22 cellular contexts compared by ENCODE assay signal in the genomic region with DNA sequence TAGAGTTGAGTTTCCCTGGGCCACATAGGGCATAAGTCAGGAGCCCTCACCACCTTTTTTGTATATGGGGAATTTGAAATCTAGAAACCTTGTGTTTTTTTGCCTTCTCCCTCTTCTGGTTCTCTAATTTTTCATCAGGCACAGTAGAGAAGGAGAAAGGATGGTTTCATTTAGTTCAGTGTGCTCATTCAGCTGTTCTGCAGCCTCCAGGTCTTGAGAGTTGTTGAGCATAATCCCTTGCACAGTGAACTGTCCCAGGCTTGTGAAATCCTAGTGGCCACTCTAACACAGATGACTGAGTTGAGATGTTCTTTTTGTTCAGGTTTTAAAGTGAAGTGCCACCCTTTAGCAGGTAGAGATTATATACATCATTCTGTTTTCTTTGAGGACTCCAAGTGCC.
DNase-seq lines count a peak whose midpoint lies in the region; ATAC-seq and TF ChIP-seq lines count a peak whose summit lies in the region.
"Had no signal": no experiment of that assay in that cellular context is flagged by ENCODE, and none has a peak within 500 bp of the region (broad histone marks: within the 10 kb centered on the region; RNA-seq: fewer than 3 reads in every experiment).

No MANE protein-coding gene starts in this region.

- H3K4me3 ChIP-seq in thyroid gland (replicated peaks in 1 of 3) = no peak overlapping the region
- H3K4me3 ChIP-seq: gastrocnemius medialis, GM23338, SK-N-MC, upper lobe of left lung had no signal

- peak; percentile 59 for ATAC-seq in HG02938 (IDR thresholded peaks at IDR 0.05; ENCODE audit: unreplicated experiment)
- ATAC-seq in Right ventricle myocardium inferior = no peak
- no peak for ATAC-seq in HG03039 (IDR thresholded peaks at IDR 0.05; ENCODE audit: unreplicated experiment)
- ATAC-seq: esophagus mucosa, gastrocnemius medialis, GM23338, Panc1 had no signal

- no peak overlapping the region for H3K27ac ChIP-seq in thyroid gland
- H3K27ac ChIP-seq: gastrocnemius medialis, parathyroid adenoma, SK-N-MC, upper lobe of left lung had no signal

- H3K27me3 ChIP-seq in thyroid gland = no peaks in the 10 kb centered on the region
- H3K27me3 ChIP-seq: gastrocnemius medialis, upper lobe of left lung had no signal

- no peak for TF ChIP-seq POLR2A in thyroid gland (IDR thresholded peaks at IDR 0.05)

- H3K9me3 ChIP-seq in thyroid gland = no peaks in the 10 kb centered on the region
- H3K9me3 ChIP-seq: gastrocnemius medialis, upper lobe of left lung had no signal

- H3K36me3 ChIP-seq in thyroid gland = no peaks in the 10 kb centered on the region
- H3K36me3 ChIP-seq: gastrocnemius medialis, upper lobe of left lung had no signal

- intact Hi-C loops in thyroid gland (cut with DNase I) (no loop called here), Right ventricle myocardium inferior (cut with DNase I) (no loop called here)

- DNase-seq in NCI-H2029 treated with DMSO at 0.1 percent for 48 hours (lab: John Stamatoyannopoulos, UW) (peak; percentile 71), NCI-H2029 (lab: John Stamatoyannopoulos, UW) (no peak), NCI-H524 treated with DMSO at 0.1 percent for 48 hours (lab: John Stamatoyannopoulos, UW) (peak; percentile 80), thyroid gland (peak; percentile 32 to 48), NCI-H1694 (lab: John Stamatoyannopoulos, UW) (no peak), Right ventricle myocardium inferior (ENCODE audit: missing footprints) (no peak)
- DNase-seq: 8988T; activated CD4-positive, alpha-beta memory T cell treated with anti-CD3 and anti-CD28 coated beads, Interleukin-2, amount 10 ng/mL, durations not matched to agents 7 days and 5 days; activated CD4-positive, CD25-positive, alpha-beta regulatory T cell; activated naive CD4-positive, alpha-beta T cell treated with Interleukin-2 at 50 U/mL for 16 hours; gastrocnemius medialis; NCI-H1694 treated with DMSO at 0.1 percent for 48 hours; stimulated activated CD4-positive, alpha-beta T cell treated with anti-CD3 and anti-CD28 coated beads, Interleukin-1b, Interleukin-23, amount 100 ng/mL, for 48 hours; T-helper 9 cell; upper lobe of left lung had no signal

- TF ChIP-seq CTCF in thyroid gland (IDR thresholded peaks at IDR 0.05) = no peak

- H3K4me1 ChIP-seq in thyroid gland = peaks cover 23 to 29% of the 10 kb centered on the region in 2 donors
- H3K4me1 ChIP-seq: upper lobe of left lung had no signal

Comparison
In these comparisons a context has a peak if more than half of its experiments do, and no peak if none do; other contexts are left out.
1. DNase-seq: peak in NCI-H2029 treated with DMSO at 0.1 percent for 48 hours (single experiment), NCI-H524 treated with DMSO at 0.1 percent for 48 hours (single experiment) and thyroid gland (2 of 2); none in NCI-H2029 (single experiment), NCI-H1694 (single experiment) and Right ventricle myocardium inferior (single experiment).